15 cellular contexts compared by ENCODE assay signal in the genomic region with DNA sequence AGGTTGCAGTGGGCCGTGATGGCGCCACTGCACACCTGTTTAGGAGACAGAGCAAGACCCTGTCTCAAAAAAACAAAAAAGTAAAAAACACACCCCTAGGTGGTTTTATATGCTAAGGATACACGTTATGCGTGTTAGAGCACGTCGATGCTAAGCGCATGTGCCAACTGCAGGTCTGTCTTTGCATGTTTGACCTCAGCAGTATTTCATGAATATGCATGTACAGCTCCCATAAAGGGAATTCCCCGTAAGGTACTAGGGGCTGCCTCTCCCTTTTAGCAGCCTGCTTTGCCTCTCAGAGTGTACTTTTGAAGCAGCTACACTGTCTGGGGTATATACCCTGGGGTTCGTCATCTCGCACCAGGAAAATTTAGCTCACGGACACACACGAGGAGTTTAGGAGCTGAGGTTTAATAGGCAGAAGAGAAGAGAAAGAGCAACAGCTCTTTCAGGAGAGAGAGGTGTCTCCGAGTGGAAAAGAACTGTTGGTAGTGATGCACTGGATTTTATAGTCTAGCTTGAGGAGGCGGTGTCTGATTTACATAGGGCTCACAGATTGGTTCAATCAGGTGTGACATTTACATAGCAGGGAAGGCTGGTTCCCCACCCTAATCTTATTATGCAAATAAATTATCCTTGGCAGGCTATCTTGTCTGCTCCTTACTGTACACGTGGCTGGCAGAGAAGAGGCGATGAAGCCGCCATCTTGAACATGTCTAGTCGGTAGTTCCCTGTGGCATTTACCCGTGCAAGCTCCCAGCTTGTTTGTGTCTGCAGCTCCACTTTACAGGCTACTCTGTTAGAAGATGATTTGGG. TPM values are rescaled to one million over a fixed set of nuclear protein-coding genes. Genes with fewer than 3 reads are reported as not detected.
DNase-seq lines count a peak whose midpoint lies in the region; ATAC-seq and TF ChIP-seq lines count a peak whose summit lies in the region.
"Had no signal": no experiment of that assay in that cellular context is flagged by ENCODE, and none has a peak within 500 bp of the region (broad histone marks: within the 10 kb centered on the region; RNA-seq: fewer than 3 reads in every experiment).

No MANE protein-coding gene starts in this region.

- TF ChIP-seq POLR2A in esophagus squamous epithelium (IDR thresholded peaks at IDR 0.05) (peak in 1 of 4 donors; percentile 32), thyroid gland (IDR thresholded peaks at IDR 0.05) (peak in 1 of 2 donors; percentile 40)

- no peak for ATAC-seq in HG03196 (IDR thresholded peaks at IDR 0.05; ENCODE audit: unreplicated experiment)
- ATAC-seq: A549; activated CD8-positive, alpha-beta T cell treated with anti-CD3 and anti-CD28 coated beads for 36 hours; left lobe of liver had no signal

- H3K4me3 ChIP-seq in esophagus squamous epithelium (peak overlapping the region in 2 of 4 donors; percentile 15 to 32), thyroid gland (replicated peaks in 1 of 3) (peak overlapping the region in 1 of 3 donors; percentile 3)
- H3K4me3 ChIP-seq: A549, right atrium auricular region had no signal

- TF ChIP-seq CTCF in esophagus squamous epithelium (IDR thresholded peaks at IDR 0.05) = no peak
- no peak for TF ChIP-seq CTCF in thyroid gland (IDR thresholded peaks at IDR 0.05)

- WGBS in esophagus squamous epithelium, 2 donors = 38 to 41% methylated on average over 19 of the region's 19 CpGs
- 71 to 73% methylated on average over 19 of the region's 19 CpGs for WGBS in thyroid gland, 2 donors

- H3K27ac ChIP-seq in esophagus squamous epithelium = peak overlapping the region in 3 of 4 donors; percentile 56 to 75 (median 70)
- H3K27ac ChIP-seq in thyroid gland = peak overlapping the region; percentile 47 to 70 (median 61)
- H3K27ac ChIP-seq: A549, right atrium auricular region had no signal

- H3K4me1 ChIP-seq in esophagus squamous epithelium (peaks cover 3 to 20% (median 9%) of the 10 kb centered on the region in 3 donors), thyroid gland (peaks cover 2 to 12% of the 10 kb centered on the region in 2 donors)
- H3K4me1 ChIP-seq: A549 had no signal

- H3K36me3 ChIP-seq in esophagus squamous epithelium = no peaks in the 10 kb centered on the region
- no peaks in the 10 kb centered on the region for H3K36me3 ChIP-seq in thyroid gland
- H3K36me3 ChIP-seq: right atrium auricular region had no signal

- peaks cover 0 to 35% (median 0%) of the 10 kb centered on the region in 4 donors for H3K27me3 ChIP-seq in esophagus squamous epithelium
- no peaks in the 10 kb centered on the region for H3K27me3 ChIP-seq in thyroid gland
- H3K27me3 ChIP-seq: right atrium auricular region had no signal

- DNase-seq in DMS53 (lab: John Stamatoyannopoulos, UW) (peak; percentile 35), DMS53 treated with DMSO at 0.1 percent for 48 hours (lab: John Stamatoyannopoulos, UW; ENCODE audit: unreplicated experiment) (no peak), OCI-M1 (lab: John Stamatoyannopoulos, UW) (peak; percentile 52), esophagus squamous epithelium (lab: John Stamatoyannopoulos, UW) (no peak), thyroid gland (peak; percentile 33 to 36), GM19238 (ENCODE audit: insufficient read length, low spot score) (no peak), pons (ENCODE audit: low spot score) (no peak)
- DNase-seq: activated CD8-positive, alpha-beta T cell treated with anti-CD3 and anti-CD28 coated beads for 36 hours; stimulated activated CD8-positive, alpha-beta memory T cell treated with anti-CD3 and anti-CD28 coated beads, Interleukin-4, amount 100 ng/mL, for 48 hours had no signal

- no peaks in the 10 kb centered on the region for H3K9me3 ChIP-seq in esophagus squamous epithelium
- no peaks in the 10 kb centered on the region for H3K9me3 ChIP-seq in thyroid gland
- H3K9me3 ChIP-seq: A549, right atrium auricular region had no signal

- intact Hi-C loops in esophagus squamous epithelium (cut with DNase I) = no loop called here
- intact Hi-C loops in thyroid gland (cut with DNase I) = no loop called here

RNA-seq across cellular contexts. Expression of a gene that starts 4.2 kb away (rescaled TPM):
- total RNA-seq in esophagus squamous epithelium (1 to 10 TPM; 1.9 to 5.0 (median 3.2) TPM), thyroid gland (1 to 10 TPM; 5.8 to 8.2 (median 6.7) TPM)

RNA-seq across cellular contexts. Expression of a gene that starts 45.4 kb away (rescaled TPM):
- not detected for total RNA-seq in esophagus squamous epithelium
- not detected for total RNA-seq in thyroid gland
- total RNA-seq: activated CD8-positive, alpha-beta T cell treated with anti-CD3 and anti-CD28 coated beads for 36 hours; left lobe of liver; M059J; right atrium auricular region; SK-MEL-5 had no signal

Comparison
In these comparisons a context has a peak if more than half of its experiments do, and no peak if none do; other contexts are left out.
1. DNase-seq: peak in DMS53 (single experiment), OCI-M1 (single experiment) and thyroid gland (2 of 2); none in DMS53 treated with DMSO at 0.1 percent for 48 hours (single experiment), esophagus squamous epithelium (single experiment), GM19238 (single experiment) and pons (single experiment).